ENCODE assay signal across 31 cellular contexts in the genomic region with DNA sequence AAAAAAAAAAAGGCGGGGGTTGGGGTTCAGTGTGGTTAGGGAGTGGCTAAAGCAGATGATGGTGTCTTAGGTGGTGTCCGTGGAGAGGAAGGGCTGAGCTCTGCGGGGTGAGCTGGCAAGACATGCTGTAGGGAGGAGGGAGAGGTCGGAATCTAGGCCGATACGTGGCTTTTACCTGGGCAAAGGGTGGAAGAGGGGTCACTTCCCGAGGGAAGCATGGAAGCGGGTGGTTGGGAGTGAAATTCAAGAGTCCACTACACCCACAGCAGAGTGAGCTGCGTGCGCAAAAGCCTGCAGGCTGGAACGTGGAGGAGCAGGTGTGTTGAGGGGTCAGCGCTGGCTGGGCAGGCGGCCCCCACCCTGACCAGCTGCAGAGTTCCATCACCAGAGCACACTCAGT.
"Had no signal": no experiment of that assay in that cellular context is flagged by ENCODE, and none has a peak within 500 bp of the region (broad histone marks: within the 10 kb centered on the region; RNA-seq: fewer than 3 reads in every experiment).

No MANE protein-coding gene starts in this region.

- H3K4me1 ChIP-seq: parathyroid adenoma, suprapubic skin, testis, tibial artery, transverse colon, upper lobe of right lung, uterus had no signal

- FAIRE-seq: small intestine had no signal

- H3K9me3 ChIP-seq: neutrophil, ovary, psoas muscle, right lobe of liver, sigmoid colon, suprapubic skin, testis, tibial artery, transverse colon, upper lobe of right lung, uterus had no signal

- H3K27me3 ChIP-seq: neutrophil, ovary, right lobe of liver, sigmoid colon, suprapubic skin, testis, tibial artery, transverse colon, upper lobe of right lung, uterus had no signal

- H2AFZ ChIP-seq: parathyroid adenoma had no signal

- ATAC-seq: naive thymus-derived CD8-positive, alpha-beta T cell; natural killer cell treated with Interleukin-12 subunit alpha and Interleukin-12 subunit beta and Interleukin-15 and Interleukin-18, amount 100 ng/mL, for 72 hours; psoas muscle; right cardiac atrium; right lobe of liver; stimulated activated memory B cell treated with anti-CD40 and anti-IgM and Interleukin-4, amounts not matched to agents 10 μg/mL and 1 μg/mL and 100 μg/mL, for 72 hours; stimulated activated naive CD8-positive, alpha-beta T cell treated with anti-CD3 and anti-CD28 coated beads, Interleukin-15, amount 100 ng/mL, for 72 hours; stimulated activated naive CD8-positive, alpha-beta T cell treated with anti-CD3 and anti-CD28 coated beads, Interleukin-15, Interleukin-2, amounts not matched to agents 100 U/mL and 50 U/mL, for 24 hours; upper lobe of right lung had no signal

- H3K27ac ChIP-seq: neutrophil, ovary, parathyroid adenoma, psoas muscle, right lobe of liver, sigmoid colon, suprapubic skin, testis, tibial artery, transverse colon, upper lobe of right lung, uterus had no signal

- H3K27ac Mint-ChIP-seq: naive thymus-derived CD8-positive, alpha-beta T cell; natural killer cell treated with Interleukin-12 subunit alpha and Interleukin-12 subunit beta and Interleukin-15 and Interleukin-18, amount 100 ng/mL, for 72 hours; nephron progenitor cell; progenitor cell of endocrine pancreas; stimulated activated memory B cell treated with anti-CD40 and anti-IgM and Interleukin-4, amounts not matched to agents 10 μg/mL and 1 μg/mL and 100 μg/mL, for 72 hours; type B pancreatic cell had no signal

- H3K9ac ChIP-seq: parathyroid adenoma had no signal

- H3K4me3 Mint-ChIP-seq: naive B cell; naive thymus-derived CD8-positive, alpha-beta T cell; natural killer cell treated with Interleukin-12 subunit alpha and Interleukin-12 subunit beta and Interleukin-15 and Interleukin-18, amount 100 ng/mL, for 72 hours; nephron progenitor cell; neural crest cell; stimulated activated memory B cell treated with anti-CD40 and anti-IgM and Interleukin-4, amounts not matched to agents 10 μg/mL and 1 μg/mL and 100 μg/mL, for 72 hours; stimulated activated naive CD8-positive, alpha-beta T cell treated with anti-CD3 and anti-CD28 coated beads, Interleukin-15, amount 100 ng/mL, for 72 hours; type B pancreatic cell had no signal

- H3K36me3 ChIP-seq: ovary, uterus had no signal

- H3K9me3 Mint-ChIP-seq: natural killer cell treated with Interleukin-12 subunit alpha and Interleukin-12 subunit beta and Interleukin-15 and Interleukin-18, amount 100 ng/mL, for 72 hours had no signal

- H3K4me1 Mint-ChIP-seq: neural crest cell; stimulated activated memory B cell treated with anti-CD40 and anti-IgM and Interleukin-4, amounts not matched to agents 10 μg/mL and 1 μg/mL and 100 μg/mL, for 72 hours; stimulated activated naive CD8-positive, alpha-beta T cell treated with anti-CD3 and anti-CD28 coated beads, Interleukin-15, amount 100 ng/mL, for 72 hours had no signal

- H3K4me3 ChIP-seq: ovary, psoas muscle, right lobe of liver, sigmoid colon, suprapubic skin, testis, tibial artery, transverse colon, upper lobe of right lung, uterus had no signal

- DNase-seq: naive B cell; naive thymus-derived CD8-positive, alpha-beta T cell; nephron progenitor cell; nucleus accumbens; ovary; psoas muscle; sigmoid colon; small intestine; stimulated activated CD4-positive, alpha-beta T cell treated with anti-CD3 and anti-CD28 coated beads, Interleukin-15, amount 100 ng/mL, for 24 hours; stimulated activated CD4-positive, alpha-beta T cell treated with anti-CD3 and anti-CD28 coated beads, Interleukin-2, amount 100 ng/mL, for 24 hours; stimulated activated CD4-positive, alpha-beta T cell treated with anti-CD3 and anti-CD28 coated beads, Interleukin-2, amount 100 ng/mL, for 48 hours; stimulated activated CD4-positive, alpha-beta T cell treated with anti-CD3 and anti-CD28 coated beads, Interleukin-4, amount 100 ng/mL, for 24 hours; stimulated activated naive CD4-positive, alpha-beta T cell; stimulated activated naive CD8-positive, alpha-beta T cell treated with anti-CD3 and anti-CD28 coated beads, Interleukin-15, amount 100 ng/mL, for 72 hours; stimulated activated naive CD8-positive, alpha-beta T cell treated with anti-CD3 and anti-CD28 coated beads, Interleukin-15, Interleukin-2, amounts not matched to agents 100 U/mL and 50 U/mL, for 24 hours; substantia nigra; testis; tibial artery; transverse colon; upper lobe of right lung; uterus had no signal

- H3K27me3 Mint-ChIP-seq: naive B cell; naive thymus-derived CD8-positive, alpha-beta T cell; natural killer cell treated with Interleukin-12 subunit alpha and Interleukin-12 subunit beta and Interleukin-15 and Interleukin-18, amount 100 ng/mL, for 72 hours; progenitor cell of endocrine pancreas; stimulated activated memory B cell treated with anti-CD40 and anti-IgM and Interleukin-4, amounts not matched to agents 10 μg/mL and 1 μg/mL and 100 μg/mL, for 72 hours; stimulated activated naive CD8-positive, alpha-beta T cell treated with anti-CD3 and anti-CD28 coated beads, Interleukin-15, amount 100 ng/mL, for 72 hours; type B pancreatic cell had no signal
